8 cellular contexts compared by ENCODE assay signal in genomic region chr7:73577627-73578341, GRCh38. TPM values are rescaled to one million over a fixed set of nuclear protein-coding genes. Genes with fewer than 3 reads are reported as not detected.
A peak's percentile ranks its signal among the peaks of the same experiment; 100 is the strongest.
DNase-seq lines count a peak whose midpoint lies in the region; ATAC-seq, FAIRE-seq and TF ChIP-seq lines count a peak whose summit lies in the region.

No MANE protein-coding gene starts in this region.

- peak overlapping the region; percentile 91 to 93 for H3K4me3 ChIP-seq in mucosa of rectum (ENCODE audit: low read length in 2 of 2)

- peak; percentile 29 for DNase-seq in DMS53 treated with DMSO at 0.1 percent for 48 hours (lab: John Stamatoyannopoulos, UW; ENCODE audit: unreplicated experiment)
- DNase-seq in NOMO-1 (lab: John Stamatoyannopoulos, UW; ENCODE audit: unreplicated experiment in 2 of 2), result peak; percentile 78 to 84
- DNase-seq in dermis blood vessel endothelial cell, result peak; percentile 39
- DNase-seq in mucosa of gallbladder (ENCODE audit: low spot score), result no peak
- no peak for DNase-seq in GM12892 (ENCODE audit: insufficient read length)
- DNase-seq in NCI-H2196 (lab: John Stamatoyannopoulos, UW; ENCODE audit: unreplicated experiment), result no peak

- peak overlapping the region; percentile 90 to 92 for H3K9ac ChIP-seq in mucosa of rectum (ENCODE audit: low read depth in 1 of 2, low read length in 2 of 2)

- FAIRE-seq in GM12892 (lab: Jason Lieb, UNC), result no peak

- ATAC-seq in GM21723 (IDR thresholded peaks at IDR 0.05; ENCODE audit: unreplicated experiment), result peak; percentile 14

- TF ChIP-seq POLR2A in GM12892 (IDR thresholded peaks at IDR 0.05; ENCODE audit: low read depth, low read length), result no peak; the same call in 1 of the 2 replicates

- no peaks in the 10 kb centered on the region for H3K9me3 ChIP-seq in mucosa of rectum (ENCODE audit: control insufficient read depth in 2 of 2, low read length in 2 of 2)

- peaks cover 17 to 19% of the 10 kb centered on the region in 2 donors for H3K36me3 ChIP-seq in mucosa of rectum (ENCODE audit: control insufficient read depth in 2 of 2, insufficient read depth in 2 of 2, low read length in 2 of 2)

- peak overlapping the region; percentile 91 to 93 for H3K27ac ChIP-seq in mucosa of rectum (ENCODE audit: low read depth in 2 of 2, low read length in 2 of 2)

- no peaks in the 10 kb centered on the region for H3K27me3 ChIP-seq in mucosa of rectum (ENCODE audit: control insufficient read depth in 2 of 2, insufficient read depth in 2 of 2, low read length in 2 of 2)

- peaks cover 11% of the 10 kb centered on the region in 2 donors for H3K4me1 ChIP-seq in mucosa of rectum (ENCODE audit: control insufficient read depth in 2 of 2, insufficient read depth in 2 of 2, low read length in 2 of 2)

RNA-seq across cellular contexts. Expression of gene TBL2, which starts 0.6 kb away (rescaled TPM):
- 55.0 and 68.1 TPM in 2 replicates for total RNA-seq in dermis blood vessel endothelial cell
- 39.2 TPM for total RNA-seq in mucosa of gallbladder
- polyA plus RNA-seq in GM12892 (2012; ENCODE audit: missing spikeins), result 12.6 TPM

RNA-seq across cellular contexts. Expression of gene BCL7B, which starts 20.3 kb away (rescaled TPM):
- total RNA-seq in dermis blood vessel endothelial cell (18.5 and 32.2 TPM in 2 replicates), mucosa of gallbladder (57.7 TPM)
- 29.8 TPM for polyA plus RNA-seq in GM12892 (2012; ENCODE audit: missing spikeins)

RNA-seq across cellular contexts. Expression of gene MLXIPL, which starts 46.5 kb away (rescaled TPM):
- total RNA-seq in dermis blood vessel endothelial cell, result not detected in 2 replicates
- total RNA-seq in mucosa of gallbladder, result 117 TPM
- polyA plus RNA-seq in GM12892 (2012; ENCODE audit: missing spikeins), result not detected

RNA-seq across cellular contexts. Expression of gene BAZ1B, which starts 55.7 kb away (rescaled TPM):
- total RNA-seq in dermis blood vessel endothelial cell (55.1 and 72.5 TPM in 2 replicates), mucosa of gallbladder (50.7 TPM)
- polyA plus RNA-seq in GM12892 (2012; ENCODE audit: missing spikeins), result 35.6 TPM

Comparison
In these comparisons a context has a peak if more than half of its experiments do, and no peak if none do; other contexts are left out.
1. DNase-seq: peak in DMS53 treated with DMSO at 0.1 percent for 48 hours (single experiment), NOMO-1 (2 of 2) and dermis blood vessel endothelial cell (single experiment); none in mucosa of gallbladder (single experiment), GM12892 (single experiment) and NCI-H2196 (single experiment).
2. RNA of gene MLXIPL, which starts 46.5 kb away (total RNA-seq): 117 TPM in mucosa of gallbladder (single experiment); not detected in dermis blood vessel endothelial cell; every median in the first group is over 100 times any median in the second.